Comparison of ENCODE assay signal across 1 cellular context in the genomic region with DNA sequence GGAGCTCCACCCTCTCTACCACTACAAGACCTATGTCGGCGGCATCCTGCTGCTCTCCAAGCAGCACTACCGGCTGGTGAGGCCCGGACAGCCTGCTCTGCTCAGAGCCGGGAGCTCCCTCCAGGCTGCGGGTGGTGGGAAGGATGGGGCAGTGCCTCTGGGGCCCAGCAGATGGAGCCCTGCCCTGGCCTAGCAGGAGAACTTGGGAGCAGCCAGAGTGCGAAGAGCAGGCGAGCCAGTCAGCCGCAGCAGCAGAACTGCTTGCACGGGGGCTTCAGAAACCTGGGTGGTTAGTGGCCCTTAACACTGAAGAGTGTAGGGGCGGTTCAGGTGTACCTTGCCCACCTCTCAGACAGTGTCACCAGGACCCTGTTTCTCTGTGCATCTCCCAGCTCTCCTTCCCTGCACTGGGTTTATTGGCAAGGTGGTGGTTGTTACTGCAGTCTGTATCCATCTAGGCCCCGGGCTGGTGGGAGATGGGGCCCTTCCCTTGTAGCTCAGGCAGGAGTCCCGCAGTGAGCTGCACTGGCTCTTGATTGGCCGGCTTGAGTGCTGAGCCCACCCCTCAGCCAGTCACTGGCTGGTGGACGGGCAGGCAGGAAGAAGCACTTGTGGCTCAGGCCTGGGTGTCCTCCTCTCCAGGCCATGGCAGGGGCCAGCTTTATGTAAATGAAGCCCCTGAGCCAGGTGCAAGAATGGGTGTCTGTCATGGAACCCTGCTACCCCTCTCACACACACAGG.
A peak's percentile ranks its signal among the peaks of the same experiment; 100 is the strongest.
TF ChIP-seq lines count a peak whose summit lies in the region.

No MANE protein-coding gene starts in this region.

TF ChIP-seq in IMR-90, 13 proteins besides CTCF, POLR2A, EP300 and RAD21:
- TF ChIP-seq SMC3 (IDR thresholded peaks at IDR 0.05; ENCODE audit: low read depth, low read length) (peak; percentile 78), MXI1 (IDR thresholded peaks at IDR 0.05; ENCODE audit: borderline replicate concordance, low read depth, low read length) (0 out of 2 replicates have a peak, but pooled peaks have one; percentile 11), RCOR1 (IDR thresholded peaks at IDR 0.05; ENCODE audit: insufficient replicate concordance, low read length) (no peak), MAZ (IDR thresholded peaks at IDR 0.05; ENCODE audit: borderline replicate concordance, low read depth, low read length) (peak; percentile 35; the same call in 1 of the 2 replicates)
- TF ChIP-seq, protein P1, sequence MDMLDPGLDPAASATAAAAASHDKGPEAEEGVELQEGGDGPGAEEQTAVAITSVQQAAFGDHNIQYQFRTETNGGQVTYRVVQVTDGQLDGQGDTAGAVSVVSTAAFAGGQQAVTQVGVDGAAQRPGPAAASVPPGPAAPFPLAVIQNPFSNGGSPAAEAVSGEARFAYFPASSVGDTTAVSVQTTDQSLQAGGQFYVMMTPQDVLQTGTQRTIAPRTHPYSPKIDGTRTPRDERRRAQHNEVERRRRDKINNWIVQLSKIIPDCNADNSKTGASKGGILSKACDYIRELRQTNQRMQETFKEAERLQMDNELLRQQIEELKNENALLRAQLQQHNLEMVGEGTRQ (IDR thresholded peaks at IDR 0.05; ENCODE audit: low read depth, low read length) = no peak
